ENCODE assay signal across 9 cellular contexts in genomic region chr2:174753038-174753633, GRCh38. TPM values are rescaled to one million over a fixed set of nuclear protein-coding genes. Genes with fewer than 3 reads are reported as not detected.
A peak's percentile ranks its signal among the peaks of the same experiment; 100 is the strongest.
DNase-seq lines count a peak whose midpoint lies in the region; ATAC-seq lines count a peak whose summit lies in the region.
"Had no signal": no experiment of that assay in that cellular context is flagged by ENCODE, and none has a peak within 500 bp of the region (broad histone marks: within the 10 kb centered on the region; RNA-seq: fewer than 3 reads in every experiment).

No MANE protein-coding gene starts in this region.

- H3K4me1 Mint-ChIP-seq in activated CD4-positive, alpha-beta T cell treated with anti-CD3 and anti-CD28 coated beads, Interleukin-2, amount 10 ng/mL, durations not matched to agents 24 days and 14 days = peaks cover 31% of the 10 kb centered on the region

- H3K36me3 Mint-ChIP-seq in activated CD4-positive, alpha-beta T cell treated with anti-CD3 and anti-CD28 coated beads, Interleukin-2, amount 10 ng/mL, durations not matched to agents 24 days and 14 days (ENCODE audit: low read depth) = no peaks in the 10 kb centered on the region

- peak; percentile 21 for ATAC-seq in GM19035 (IDR thresholded peaks at IDR 0.05; ENCODE audit: unreplicated experiment)
- ATAC-seq in HG02938 (IDR thresholded peaks at IDR 0.05; ENCODE audit: unreplicated experiment) = peak; percentile 28

- intact Hi-C loops in activated CD4-positive, alpha-beta T cell treated with anti-CD3 and anti-CD28 coated beads, Interleukin-2, amount 10 ng/mL, durations not matched to agents 24 days and 14 days (cut with micrococcal nuclease) = loop anchor here (5.0 kb wide), 2 partner anchors 414 to 529 kb away; partner anchors contain the start of gene ATF2
- intact Hi-C loops in cardiac septum (cut with DNase I) = no loop called here

- no peaks in the 10 kb centered on the region for H3K9me3 Mint-ChIP-seq in activated CD4-positive, alpha-beta T cell treated with anti-CD3 and anti-CD28 coated beads, Interleukin-2, amount 10 ng/mL, durations not matched to agents 24 days and 14 days

- no peak for DNase-seq in activated CD4-positive, alpha-beta T cell treated with anti-CD3 and anti-CD28 coated beads, Interleukin-2, amount 10 ng/mL, durations not matched to agents 24 days and 14 days
- peak in 33 of 56 donors; percentile 8 to 76 (median 40) for DNase-seq in nucleus accumbens (lab: John Stamatoyannopoulos, UW)
- DNase-seq in NCI-H2196 treated with DMSO at 0.1 percent for 48 hours (lab: John Stamatoyannopoulos, UW; ENCODE audit: unreplicated experiment) = no peak
- DNase-seq in DMS 273 treated with DMSO at 0.1 percent for 48 hours (lab: John Stamatoyannopoulos, UW) = no peak
- DNase-seq in NCI-H69 (lab: John Stamatoyannopoulos, UW) = no peak
- DNase-seq in cardiac septum (ENCODE audit: low spot score) = no peak
- DNase-seq: RPMI8226 had no signal

- peak overlapping the region; percentile 66 for H3K27ac Mint-ChIP-seq in activated CD4-positive, alpha-beta T cell treated with anti-CD3 and anti-CD28 coated beads, Interleukin-2, amount 10 ng/mL, durations not matched to agents 24 days and 14 days

- H3K4me3 Mint-ChIP-seq in activated CD4-positive, alpha-beta T cell treated with anti-CD3 and anti-CD28 coated beads, Interleukin-2, amount 10 ng/mL, durations not matched to agents 24 days and 14 days = peak overlapping the region; percentile 13

- H3K27me3 Mint-ChIP-seq in activated CD4-positive, alpha-beta T cell treated with anti-CD3 and anti-CD28 coated beads, Interleukin-2, amount 10 ng/mL, durations not matched to agents 24 days and 14 days = peaks cover 5% of the 10 kb centered on the region

RNA-seq across cellular contexts. Expression of gene CHRNA1, which starts 11.1 kb away (rescaled TPM):
- total RNA-seq in activated CD4-positive, alpha-beta T cell treated with anti-CD3 and anti-CD28 coated beads, Interleukin-2, amount 10 ng/mL, durations not matched to agents 24 days and 14 days = not detected in 2 replicates
- total RNA-seq in cardiac septum = 0.94 TPM

Comparison
In these comparisons a context has a peak if more than half of its experiments do, and no peak if none do; other contexts are left out.
1. DNase-seq: peak in nucleus accumbens (33 of 56); none in activated CD4-positive, alpha-beta T cell treated with anti-CD3 and anti-CD28 coated beads, Interleukin-2, amount 10 ng/mL, durations not matched to agents 24 days and 14 days (single experiment), NCI-H2196 treated with DMSO at 0.1 percent for 48 hours (single experiment), DMS 273 treated with DMSO at 0.1 percent for 48 hours (single experiment), NCI-H69 (single experiment) and cardiac septum (single experiment).